Comparison of ENCODE assay signal across 8 cellular contexts in the genomic region with DNA sequence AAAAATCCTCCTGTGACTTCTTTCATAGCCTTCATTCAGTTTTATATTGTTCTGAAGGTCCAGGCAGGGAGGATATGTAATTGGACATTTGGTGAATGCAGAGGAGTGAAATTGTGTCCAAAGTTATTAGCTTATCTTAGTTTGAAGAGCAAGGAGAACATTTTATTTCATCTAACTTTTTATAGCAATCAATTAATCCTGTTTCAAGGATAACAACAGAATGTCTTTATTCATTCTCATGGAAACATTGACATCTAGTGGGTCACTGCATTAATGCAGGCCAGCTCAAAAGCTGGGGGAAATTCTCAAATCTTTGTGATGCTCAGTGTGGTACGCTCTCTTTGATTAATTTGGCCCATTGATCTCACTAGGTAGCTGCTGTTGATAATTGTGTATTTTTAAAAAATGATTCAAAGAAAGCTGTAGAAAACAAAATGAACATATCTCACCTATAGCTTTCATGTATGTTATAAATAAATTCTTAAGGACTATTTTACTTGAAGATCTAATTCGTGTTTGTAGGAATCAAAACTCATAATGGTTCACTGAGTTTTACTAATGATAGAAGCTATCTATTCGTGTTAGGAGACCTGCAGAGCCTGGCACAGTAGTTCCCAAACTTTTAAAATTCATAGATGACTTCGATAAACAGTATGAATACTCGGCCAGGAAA.
DNase-seq lines count a peak whose midpoint lies in the region; ATAC-seq and TF ChIP-seq lines count a peak whose summit lies in the region.

No MANE protein-coding gene starts in this region.

- no peaks in the 10 kb centered on the region for H3K9me3 Mint-ChIP-seq in stimulated activated naive B cell treated with anti-CD40 and anti-IgM and Interleukin-4, amounts not matched to agents 10 μg/mL and 1 μg/mL and 100 μg/mL, for 72 hours

- no peaks in the 10 kb centered on the region for H3K27me3 Mint-ChIP-seq in stimulated activated naive B cell treated with anti-CD40 and anti-IgM and Interleukin-4, amounts not matched to agents 10 μg/mL and 1 μg/mL and 100 μg/mL, for 72 hours

- POLR2A ChIA-PET in HEK293 (lab: Yijun Ruan, JAX): no interaction called here

- no peak overlapping the region for H3K4me3 ChIP-seq in HEK293 (ENCODE audit: low read depth, low read length)
- no peak overlapping the region for H3K4me3 ChIP-seq in astrocyte of the spinal cord (ENCODE audit: low read depth, low read length)

- H3K4me1 Mint-ChIP-seq in stimulated activated naive B cell treated with anti-CD40 and anti-IgM and Interleukin-4, amounts not matched to agents 10 μg/mL and 1 μg/mL and 100 μg/mL, for 72 hours: no peaks in the 10 kb centered on the region

- H3K9me3 ChIP-seq in HEK293 (ENCODE audit: control insufficient read depth, insufficient read depth, low read depth, low read length): no peaks in the 10 kb centered on the region

- no peaks in the 10 kb centered on the region for H3K36me3 ChIP-seq in HEK293 (ENCODE audit: control insufficient read depth in 2 of 2, insufficient read depth in 1 of 2, low read length in 2 of 2)

- no peak overlapping the region for H3K27ac Mint-ChIP-seq in stimulated activated naive B cell treated with anti-CD40 and anti-IgM and Interleukin-4, amounts not matched to agents 10 μg/mL and 1 μg/mL and 100 μg/mL, for 72 hours

- no peak overlapping the region for H3K4me3 Mint-ChIP-seq in stimulated activated naive B cell treated with anti-CD40 and anti-IgM and Interleukin-4, amounts not matched to agents 10 μg/mL and 1 μg/mL and 100 μg/mL, for 72 hours

- DNase-seq in activated T-cell treated with anti-CD3 and anti-CD28 coated beads for 24 hours (ENCODE audit: low read depth) (peak; percentile 4), NCI-H2171 treated with DMSO at 0.1 percent for 48 hours (lab: John Stamatoyannopoulos, UW) (peak; percentile 64), astrocyte of the spinal cord (ENCODE audit: low read depth, low spot score) (peak; percentile 72), iPS-NIHi11 (ENCODE audit: low spot score) (peak; percentile 38), NOMO-1 treated with dmso at 0.1 percent for 144 hours (lab: John Stamatoyannopoulos, UW; ENCODE audit: unreplicated experiment) (no peak)
- no peak for DNase-seq in activated T-cell treated with anti-CD3 and anti-CD28 coated beads, Interleukin-2, amount 50 U/mL, for 48 hours
- DNase-seq in stimulated activated naive B cell treated with anti-CD40 and anti-IgM and Interleukin-4, amounts not matched to agents 10 μg/mL and 1 μg/mL and 100 μg/mL, for 72 hours: peak; percentile 1

- no peak for ATAC-seq in stimulated activated naive B cell treated with anti-CD40 and anti-IgM and Interleukin-4, amounts not matched to agents 10 μg/mL and 1 μg/mL and 100 μg/mL, for 72 hours (replicated peaks)

- TF ChIP-seq CTCF in HEK293 (tag by site-specific recombination; IDR thresholded peaks at IDR 0.05): no peak
- peak; percentile 77 for TF ChIP-seq CTCF in astrocyte of the spinal cord (IDR thresholded peaks at IDR 0.05; ENCODE audit: low read depth, low read length)

- in situ Hi-C loops in astrocyte of the spinal cord (cut with HindIII; ENCODE audit: low sequenced_read_pairs): no loop called here

- H3K4me1 ChIP-seq in HEK293 (ENCODE audit: control insufficient read depth, insufficient read depth, low read length): no peaks in the 10 kb centered on the region

- CTCF ChIA-PET in HEK293 (lab: Yijun Ruan, JAX): interaction anchor here (0.5 to 1.8 kb wide), 15 partner anchors 9 to 1513 kb away, joined by 3 to 9 read pairs (median 3); no protein-coding TSS in a partner anchor

- no peaks in the 10 kb centered on the region for H3K36me3 Mint-ChIP-seq in stimulated activated naive B cell treated with anti-CD40 and anti-IgM and Interleukin-4, amounts not matched to agents 10 μg/mL and 1 μg/mL and 100 μg/mL, for 72 hours

- H3K27ac ChIP-seq in HEK293 (ENCODE audit: extremely low read depth, low read depth, low read length): no peak overlapping the region

TF ChIP-seq in HEK293, 187 proteins besides CTCF, POLR2A, EP300 and RAD21:
- TF ChIP-seq YY1 (tag by site-specific recombination; IDR thresholded peaks at IDR 0.05) (no peak), ZNF785 (tag by site-specific recombination; IDR thresholded peaks at IDR 0.05) (no peak), ZNF654 (tag by site-specific recombination; IDR thresholded peaks at IDR 0.05; ENCODE audit: low read depth) (peak; percentile 69), ZNF404 (tag by site-specific recombination; IDR thresholded peaks at IDR 0.05) (no peak), ZNF660 (tag by site-specific recombination; IDR thresholded peaks at IDR 0.05) (peak; percentile 51; the same call in 1 of the 2 replicates)
- TF ChIP-seq, protein P1, sequence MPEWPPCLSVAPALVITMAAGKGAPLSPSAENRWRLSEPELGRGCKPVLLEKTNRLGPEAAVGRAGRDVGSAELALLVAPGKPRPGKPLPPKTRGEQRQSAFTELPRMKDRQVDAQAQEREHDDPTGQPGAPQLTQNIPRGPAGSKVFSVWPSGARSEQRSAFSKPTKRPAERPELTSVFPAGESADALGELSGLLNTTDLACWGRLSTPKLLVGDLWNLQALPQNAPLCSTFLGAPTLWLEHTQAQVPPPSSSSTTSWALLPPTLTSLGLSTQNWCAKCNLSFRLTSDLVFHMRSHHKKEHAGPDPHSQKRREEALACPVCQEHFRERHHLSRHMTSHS (tag by site-specific recombination; IDR thresholded peaks at IDR 0.05): no peak

Comparison
In these comparisons a context has a peak if more than half of its experiments do, and no peak if none do; other contexts are left out.
1. DNase-seq: peak in activated T-cell treated with anti-CD3 and anti-CD28 coated beads for 24 hours (single experiment), NCI-H2171 treated with DMSO at 0.1 percent for 48 hours (single experiment), astrocyte of the spinal cord (single experiment), iPS-NIHi11 (single experiment) and stimulated activated naive B cell treated with anti-CD40 and anti-IgM and Interleukin-4, amounts not matched to agents 10 μg/mL and 1 μg/mL and 100 μg/mL, for 72 hours (single experiment); none in activated T-cell treated with anti-CD3 and anti-CD28 coated beads, Interleukin-2, amount 50 U/mL, for 48 hours (0 of 2) and NOMO-1 treated with dmso at 0.1 percent for 144 hours (single experiment).